32 cellular contexts compared by ENCODE assay signal in genomic region chr2:35508601-35509000, GRCh38.
"Had no signal": no experiment of that assay in that cellular context is flagged by ENCODE, and none has a peak within 500 bp of the region (broad histone marks: within the 10 kb centered on the region; RNA-seq: fewer than 3 reads in every experiment).

No MANE protein-coding gene starts in this region.

- H3K27ac ChIP-seq: KMS-11, PC-9, RWPE1, SJSA1 had no signal

- H3K36me3 ChIP-seq: SJSA1 had no signal

- ATAC-seq: Panc1, Right ventricle myocardium inferior had no signal

- H3K9me3 ChIP-seq: SJSA1, SK-N-SH had no signal

- FAIRE-seq: RCC 7860 had no signal

- H3K9ac ChIP-seq: KMS-11, SK-N-SH had no signal

- H3K4me1 ChIP-seq: SJSA1 had no signal

- H3K4me3 ChIP-seq: PC-9, SJSA1 had no signal

- DNase-seq: Karpas-422, KBM-7, MM.1S, MV-4-11, NCI-H1092, NCI-H1105, NCI-H1417 treated with DMSO at 0.1 percent for 48 hours, NCI-H1436 treated with DMSO at 0.1 percent for 48 hours, NCI-H1694 treated with DMSO at 0.1 percent for 48 hours, NCI-H1930, NCI-H2029 treated with DMSO at 0.1 percent for 48 hours, NCI-H2081 treated with DMSO at 0.1 percent for 48 hours, NCI-H2107, NCI-H2171, NCI-H2227 treated with DMSO at 0.1 percent for 48 hours, NCI-H345, NCI-H446, NCI-H524, NCI-H526, NCI-H69, NCI-H748 treated with DMSO at 0.1 percent for 48 hours, NCI-H82, PC-9, SHP77 treated with DMSO at 0.1 percent for 48 hours, SK-N-SH, SW 1271 had no signal

- H3K4me2 ChIP-seq: KMS-11, PC-9, SK-N-SH had no signal

- H3K27me3 ChIP-seq: SJSA1 had no signal

- H2AFZ ChIP-seq: PC-9 had no signal
